In the genomic region with DNA sequence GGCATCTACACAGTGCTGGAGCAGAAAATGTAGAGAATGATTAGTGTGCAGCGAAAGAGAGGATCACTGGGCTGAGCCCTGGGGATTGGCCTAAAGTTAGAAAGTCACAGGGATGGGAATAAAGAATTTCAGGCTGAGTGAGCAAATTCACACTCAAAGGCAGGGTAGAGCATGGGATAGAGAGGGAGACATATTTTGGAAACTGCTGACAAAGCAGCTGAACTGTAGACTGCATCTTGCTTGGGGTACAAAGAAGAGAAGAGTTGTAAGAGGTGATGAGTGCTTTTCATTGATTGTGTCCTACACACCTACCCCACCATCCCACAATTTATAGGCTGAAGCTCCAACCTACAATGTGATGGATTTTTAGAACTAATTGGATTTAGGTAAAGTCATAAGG, we compare ENCODE assay signal across 26 cellular contexts.
DNase-seq lines count a peak whose midpoint lies in the region; ATAC-seq, FAIRE-seq and TF ChIP-seq lines count a peak whose summit lies in the region.
"Had no signal": no experiment of that assay in that cellular context is flagged by ENCODE, and none has a peak within 500 bp of the region (broad histone marks: within the 10 kb centered on the region; RNA-seq: fewer than 3 reads in every experiment).

No MANE protein-coding gene starts in this region.

- WGBS in HepG2 (ENCODE audit: low lambda C conversion rate), result 4% methylated on average over 1 of the region's 1 CpG
- 63% methylated on average over 1 of the region's 1 CpG for WGBS in right lobe of liver (ENCODE audit: insufficient coverage, low coverage, low lambda C conversion rate, missing lambda C conversion rate)
- 0% methylated on average over 1 of the region's 1 CpG for WGBS in K562 (ENCODE audit: insufficient coverage, low coverage, missing lambda C conversion rate)
- no CpG with 5 or more reads among the region's 1 CpG for WGBS in trophoblast cell (ENCODE audit: extremely low coverage, insufficient coverage, insufficient read length)
- no CpG with 5 or more reads among the region's 1 CpG for WGBS in H9 (ENCODE audit: extremely low coverage, insufficient read length, low lambda C conversion rate)

- no peak overlapping the region for H2AFZ ChIP-seq in HepG2 (ENCODE audit: low read length)
- no peak overlapping the region for H2AFZ ChIP-seq in K562 (ENCODE audit: low read depth, low read length)
- no peak overlapping the region for H2AFZ ChIP-seq in trophoblast cell (ENCODE audit: insufficient read depth, low read length, poor library complexity)
- H2AFZ ChIP-seq in H9 (ENCODE audit: low read length), result no peak overlapping the region

- H3K36me3 ChIP-seq in HepG2 (replicated peaks in 1 of 2; ENCODE audit: control insufficient read depth in 1 of 2, insufficient read depth in 2 of 2, low read length in 2 of 2), result no peaks in the 10 kb centered on the region
- no peaks in the 10 kb centered on the region for H3K36me3 ChIP-seq in right lobe of liver
- no peaks in the 10 kb centered on the region for H3K36me3 ChIP-seq in K562 (ENCODE audit: control insufficient read depth, insufficient read depth, low read length)
- no peaks in the 10 kb centered on the region for H3K36me3 ChIP-seq in trophoblast cell (ENCODE audit: control insufficient read depth in 1 of 2, insufficient read depth in 2 of 2, low read length in 2 of 2)
- H3K36me3 ChIP-seq: BE2C; BLaER1 treated with 17β-estradiol and CSF1 and Interleukin-3, amounts not matched to agents 10 nM and 100 nM had no signal

- DNase-seq in HepG2 (ENCODE audit: low spot score), result no peak
- DNase-seq in right lobe of liver, result no peak
- no peak for DNase-seq in K562 (ENCODE audit: extremely low read depth in 1 of 4, low spot score in 3 of 4)
- DNase-seq in trophoblast cell, result peak; percentile 2 to 62
- DNase-seq in H9, result no peak
- DNase-seq in mucosa of gallbladder (ENCODE audit: low spot score), result no peak
- no peak for DNase-seq in RPMI8226
- DNase-seq: ACHN; AML-193; CD4-positive, alpha-beta T cell; CD8-positive, alpha-beta memory T cell; DMS 273 treated with DMSO at 0.1 percent for 48 hours; DMS79; EL; GDM1; GOT3; HCEC 1CT had no signal

- H3K27me3 ChIP-seq in HepG2 (ENCODE audit: control insufficient read depth in 1 of 2, insufficient read depth in 2 of 2, low read length in 2 of 2) (no peaks in the 10 kb centered on the region), right lobe of liver (no peaks in the 10 kb centered on the region), K562 (ENCODE audit: control insufficient read depth in 2 of 2, insufficient read depth in 2 of 2, low read length in 2 of 2) (no peaks in the 10 kb centered on the region), trophoblast cell (ENCODE audit: insufficient read depth, low read length) (no peaks in the 10 kb centered on the region), H9 (ENCODE audit: insufficient read depth, low read length) (no peaks in the 10 kb centered on the region)
- H3K27me3 ChIP-seq: BE2C; BLaER1 treated with 17β-estradiol and CSF1 and Interleukin-3, amounts not matched to agents 10 nM and 100 nM had no signal

- no peaks in the 10 kb centered on the region for H3K9me1 ChIP-seq in K562 (ENCODE audit: control insufficient read depth, insufficient read depth, low read length)

- CTCF ChIA-PET in HepG2 (lab: Yijun Ruan, JAX; ENCODE audit: low intra/inter-chr PET ratio, low total read pairs) (no interaction called here), K562 (lab: Yijun Ruan, JAX; ENCODE audit: low intra/inter-chr PET ratio) (no interaction called here)

- no peak overlapping the region for H3K23ac ChIP-seq in trophoblast cell (ENCODE audit: low read length)
- no peak overlapping the region for H3K23ac ChIP-seq in H9 (ENCODE audit: insufficient read length, low read depth, low read length)

- no peak overlapping the region for H3K27ac ChIP-seq in HepG2 (ENCODE audit: extremely low read length, insufficient read depth, low read length)
- H3K27ac ChIP-seq in right lobe of liver, result no peak overlapping the region
- no peak overlapping the region for H3K27ac ChIP-seq in K562 (ENCODE audit: extremely low read depth, low read depth, low read length)
- H3K27ac ChIP-seq in trophoblast cell (ENCODE audit: low read depth, low read length), result no peak overlapping the region
- H3K27ac ChIP-seq in H9 (ENCODE audit: insufficient read length, low read depth, low read length), result no peak overlapping the region
- H3K27ac ChIP-seq: 22Rv1; BLaER1 treated with 17β-estradiol and CSF1 and Interleukin-3, amounts not matched to agents 10 nM and 100 nM had no signal

- H3K79me1 ChIP-seq in trophoblast cell (ENCODE audit: low read length) (no peaks in the 10 kb centered on the region), H9 (ENCODE audit: insufficient read depth, low read depth, low read length, poor library complexity, severe bottlenecking) (no peaks in the 10 kb centered on the region)

- H4K5ac ChIP-seq in H9 (ENCODE audit: insufficient read length, low read depth, low read length), result no peak overlapping the region

- BruUV-seq in HepG2 (replicated peaks; lab: Mats Ljungman, UMichigan) (no TSS peak), K562 (replicated peaks; lab: Mats Ljungman, UMichigan) (no TSS peak)

- H2AK5ac ChIP-seq in trophoblast cell (ENCODE audit: low read length), result no peak overlapping the region
- H2AK5ac ChIP-seq in H9 (ENCODE audit: insufficient read length, low read length), result no peak overlapping the region

- H3K9ac ChIP-seq in HepG2 (ENCODE audit: insufficient read depth, low read depth, low read length), result no peak overlapping the region
- H3K9ac ChIP-seq in K562 (ENCODE audit: insufficient read depth in 1 of 2, low read depth in 2 of 2, low read length in 2 of 2), result no peak overlapping the region
- H3K9ac ChIP-seq in trophoblast cell (ENCODE audit: low read length), result no peak overlapping the region
- no peak overlapping the region for H3K9ac ChIP-seq in H9 (ENCODE audit: extremely low read depth, insufficient read length, low read length)
- H3K9ac ChIP-seq: BLaER1 treated with 17β-estradiol and CSF1 and Interleukin-3, amounts not matched to agents 10 nM and 100 nM had no signal

- no peaks in the 10 kb centered on the region for H3K4me1 Mint-ChIP-seq in H9
- H3K4me1 Mint-ChIP-seq: CD8-positive, alpha-beta memory T cell had no signal

- H3K36me3 Mint-ChIP-seq in H9 (ENCODE audit: insufficient read depth in 1 of 3, low read depth in 3 of 3), result peaks cover 4 to 24% (median 12%) of the 10 kb centered on the region in 3 experiments; a peak in 5 of 7 replicates
- H3K36me3 Mint-ChIP-seq: CD14-positive monocyte; CD8-positive, alpha-beta memory T cell had no signal

- H4K8ac ChIP-seq in trophoblast cell (ENCODE audit: low read depth, low read length) (no peak overlapping the region), H9 (replicated peaks; ENCODE audit: insufficient read length, low read depth, low read length) (no peak overlapping the region)

- ATAC-seq in HepG2 (no peak), right lobe of liver (no peak), K562 (no peak)
- ATAC-seq: GM12878 had no signal

- no peaks in the 10 kb centered on the region; the same call in 1 of the 2 replicates for H4K20me1 ChIP-seq in HepG2 (ENCODE audit: insufficient read depth, low read length)
- H4K20me1 ChIP-seq in K562 (replicated peaks; ENCODE audit: control insufficient read depth, insufficient read depth, low read length), result no peaks in the 10 kb centered on the region
- H4K20me1 ChIP-seq in H9 (ENCODE audit: control insufficient read depth, insufficient read depth, insufficient read length), result peaks cover 3% of the 10 kb centered on the region
- H4K20me1 ChIP-seq: BLaER1 treated with 17β-estradiol and CSF1 and Interleukin-3, amounts not matched to agents 10 nM and 100 nM had no signal

- H2BK15ac ChIP-seq in H9 (ENCODE audit: low read depth, low read length), result no peak overlapping the region

- H3K18ac ChIP-seq in trophoblast cell (ENCODE audit: low read length), result no peak overlapping the region
- H3K18ac ChIP-seq in H9 (ENCODE audit: insufficient read length, low read depth, low read length), result no peak overlapping the region

- no peak overlapping the region for H3K27ac Mint-ChIP-seq in H9
- H3K27ac Mint-ChIP-seq: CD4-positive, alpha-beta T cell; CD8-positive, alpha-beta memory T cell had no signal

- H2BK12ac ChIP-seq in trophoblast cell (ENCODE audit: low read length), result no peak overlapping the region
- no peak overlapping the region for H2BK12ac ChIP-seq in H9 (ENCODE audit: insufficient read length, low read depth, low read length)

- no peak overlapping the region for H3K4ac ChIP-seq in trophoblast cell (ENCODE audit: low read depth, low read length)
- no peak overlapping the region for H3K4ac ChIP-seq in H9 (ENCODE audit: low read depth, low read length)

- POLR2A ChIA-PET in HepG2 (lab: Yijun Ruan, JAX) (no interaction called here), K562 (lab: Yijun Ruan, JAX) (no interaction called here)

- peaks cover 2% of the 10 kb centered on the region for H3K27me3 Mint-ChIP-seq in H9 (ENCODE audit: low read depth)
- H3K27me3 Mint-ChIP-seq: CD4-positive, alpha-beta T cell; CD8-positive, alpha-beta memory T cell had no signal

- H3T11ph ChIP-seq in H9 (ENCODE audit: low read length), result no peak overlapping the region

- H3K14ac ChIP-seq in trophoblast cell (ENCODE audit: low read length) (no peak overlapping the region), H9 (ENCODE audit: insufficient read depth, low read length) (no peak overlapping the region)

- H3K4me1 ChIP-seq in HepG2 (ENCODE audit: insufficient read depth, low read length), result no peaks in the 10 kb centered on the region
- H3K4me1 ChIP-seq in right lobe of liver, result no peaks in the 10 kb centered on the region
- no peaks in the 10 kb centered on the region for H3K4me1 ChIP-seq in K562 (replicated peaks in 1 of 2; ENCODE audit: control insufficient read depth in 2 of 2, insufficient read depth in 2 of 2, low read length in 2 of 2)
- H3K4me1 ChIP-seq in trophoblast cell (ENCODE audit: control insufficient read depth in 1 of 2, insufficient read depth in 2 of 2, low read length in 2 of 2), result no peaks in the 10 kb centered on the region
- H3K4me1 ChIP-seq in H9 (ENCODE audit: insufficient read depth, low read length), result no peaks in the 10 kb centered on the region
- H3K4me1 ChIP-seq: BLaER1 treated with 17β-estradiol and CSF1 and Interleukin-3, amounts not matched to agents 10 nM and 100 nM had no signal

- no peak overlapping the region for H2BK5ac ChIP-seq in trophoblast cell (ENCODE audit: low read depth, low read length, poor library complexity)
- H2BK5ac ChIP-seq in H9 (ENCODE audit: insufficient read length, low read length), result no peak overlapping the region

- TF ChIP-seq POLR2A in HepG2 (IDR thresholded peaks at IDR 0.05; ENCODE audit: insufficient read depth in 1 of 2, low read depth in 2 of 2, low read length in 2 of 2) (no peak), right lobe of liver (IDR thresholded peaks at IDR 0.05) (no peak), K562 (conservative IDR thresholded peaks at IDR 0.05) (no peak)

- TF ChIP-seq RAD21 in HepG2 (CRISPR knock-in tag; IDR thresholded peaks at IDR 0.05), result no peak
- TF ChIP-seq RAD21 in K562 (CRISPR knock-in tag; conservative IDR thresholded peaks at IDR 0.05 in 1 of 2, IDR thresholded peaks at IDR 0.05 in 1 of 2), result no peak

- no peak overlapping the region for H3K56ac ChIP-seq in H9 (ENCODE audit: insufficient read length, low read depth, low read length)

- FAIRE-seq in HepG2 (lab: Jason Lieb, UNC) (no peak), K562 (lab: Jason Lieb, UNC) (no peak)
- FAIRE-seq: A204.1, D721Med, GM12878, GM19239, H54 had no signal

- TF ChIP-seq CTCF in HepG2 (CRISPR knock-in tag; IDR thresholded peaks at IDR 0.05) (no peak), right lobe of liver (IDR thresholded peaks at IDR 0.05) (no peak), K562 (IDR thresholded peaks at IDR 0.05 in 2 of 3, conservative IDR thresholded peaks at IDR 0.05 in 1 of 3; ENCODE audit: insufficient read depth in 2 of 3, low read depth in 1 of 3, low read length in 3 of 3) (no peak), H9 (conservative IDR thresholded peaks at IDR 0.05) (no peak)

- H3K4me2 ChIP-seq in HepG2 (ENCODE audit: low read depth, low read length), result no peak overlapping the region
- H3K4me2 ChIP-seq in K562 (ENCODE audit: insufficient read depth, low read length), result no peak overlapping the region
- no peak overlapping the region for H3K4me2 ChIP-seq in trophoblast cell (ENCODE audit: low read length)
- no peak overlapping the region for H3K4me2 ChIP-seq in H9 (ENCODE audit: insufficient read depth, insufficient read length, low read length)
- H3K4me2 ChIP-seq: BLaER1 treated with 17β-estradiol and CSF1 and Interleukin-3, amounts not matched to agents 10 nM and 100 nM had no signal

- H4K91ac ChIP-seq in trophoblast cell (ENCODE audit: low read depth, low read length) (no peak overlapping the region), H9 (ENCODE audit: insufficient read length, low read depth, low read length) (no peak overlapping the region)

- intact Hi-C loops in HepG2 (cut with micrococcal nuclease; ENCODE audit: unreplicated experiment) (no loop called here), right lobe of liver (cut with DNase I) (no loop called here), K562 (cut with micrococcal nuclease) (no loop called here)

- H3K9me3 ChIP-seq in HepG2 (ENCODE audit: low read length), result no peaks in the 10 kb centered on the region
- H3K9me3 ChIP-seq in right lobe of liver, result no peaks in the 10 kb centered on the region
- H3K9me3 ChIP-seq in K562 (replicated peaks; ENCODE audit: control insufficient read depth, insufficient read depth, low read depth, low read length), result no peaks in the 10 kb centered on the region
- no peaks in the 10 kb centered on the region for H3K9me3 ChIP-seq in trophoblast cell (ENCODE audit: insufficient read depth, low read depth, low read length)
- no peaks in the 10 kb centered on the region for H3K9me3 ChIP-seq in H9 (ENCODE audit: control insufficient read depth, low read depth, low read length)
- H3K9me3 ChIP-seq: BE2C had no signal

- in situ Hi-C loops in HepG2 (cut with HindIII; ENCODE audit: extremely low pct_ligation_motif_present, low pct_unique_long_range_greater_than_20kb), result no loop called here
- in situ Hi-C loops in K562 (cut with MboI), result loop anchor here (25.0 kb wide), 2 partner anchors 825 to 1525 kb away; partner anchors contain the start of gene TAF11L2

- no peak overlapping the region for H3K4me3 Mint-ChIP-seq in H9
- H3K4me3 Mint-ChIP-seq: CD4-positive, alpha-beta T cell; CD8-positive, alpha-beta memory T cell had no signal

- H3K79me2 ChIP-seq in HepG2 (ENCODE audit: insufficient read depth, low read length), result no peaks in the 10 kb centered on the region
- no peaks in the 10 kb centered on the region for H3K79me2 ChIP-seq in K562 (ENCODE audit: control insufficient read depth, insufficient read depth, low read length)
- H3K79me2 ChIP-seq in trophoblast cell (ENCODE audit: control insufficient read depth, insufficient read depth, low read length, poor library complexity), result no peaks in the 10 kb centered on the region
- no peaks in the 10 kb centered on the region for H3K79me2 ChIP-seq in H9 (ENCODE audit: insufficient read depth, low read length)

- H4K12ac ChIP-seq in trophoblast cell (ENCODE audit: low read depth, low read length), result no peak overlapping the region

- TF ChIP-seq EP300 in HepG2 (IDR thresholded peaks at IDR 0.05; ENCODE audit: low read depth in 2 of 2, low read length in 2 of 2), result no peak
- TF ChIP-seq EP300 in HepG2 (CRISPR knock-in tag; IDR thresholded peaks at IDR 0.05; ENCODE audit: borderline replicate concordance), result no peak
- no peak for TF ChIP-seq EP300 in K562 (IDR thresholded peaks at IDR 0.05; ENCODE audit: low read length)

- no peak overlapping the region for H3K4me3 ChIP-seq in HepG2 (replicated peaks in 1 of 3; ENCODE audit: insufficient read depth in 1 of 3, low read depth in 2 of 3, low read length in 3 of 3)
- H3K4me3 ChIP-seq in right lobe of liver, result no peak overlapping the region
- no peak overlapping the region for H3K4me3 ChIP-seq in K562
- H3K4me3 ChIP-seq in trophoblast cell (ENCODE audit: low read depth, low read length), result no peak overlapping the region
- H3K4me3 ChIP-seq: BLaER1 treated with 17β-estradiol and CSF1 and Interleukin-3, amounts not matched to agents 10 nM and 100 nM; GM12878 had no signal

- peaks cover 13 to 24% of the 10 kb centered on the region in 2 experiments for H3K9me3 Mint-ChIP-seq in H9
- H3K9me3 Mint-ChIP-seq: CD4-positive, alpha-beta T cell had no signal

- no peaks in the 10 kb centered on the region for H3K23me2 ChIP-seq in H9 (ENCODE audit: insufficient read length, low read depth, low read length, poor library complexity, severe bottlenecking)

- no peak overlapping the region for H2BK20ac ChIP-seq in H9 (ENCODE audit: low read depth, low read length, poor library complexity, severe bottlenecking)

- no peak overlapping the region for H2BK120ac ChIP-seq in trophoblast cell (ENCODE audit: insufficient read depth, low read length, poor library complexity)
- no peak overlapping the region for H2BK120ac ChIP-seq in H9 (ENCODE audit: low read depth, low read length, poor library complexity, severe bottlenecking)

Comparison
In these comparisons a context has a peak if more than half of its experiments do, and no peak if none do; other contexts are left out.
1. DNase-seq: peak in trophoblast cell (2 of 2); none in HepG2 (single experiment), right lobe of liver (0 of 3), K562 (0 of 4), H9 (single experiment), mucosa of gallbladder (single experiment) and RPMI8226 (single experiment).
2. Of the 241 proteins assayed by ChIP-seq in both HepG2 and K562: peak only in HepG2: MAFF and MAFK; only in K562: none; in both: none; in neither: 239.